5 cellular contexts compared by ENCODE assay signal in genomic region chr3:139640456-139640855, GRCh38.
"Had no signal": no experiment of that assay in that cellular context is flagged by ENCODE, and none has a peak within 500 bp of the region (broad histone marks: within the 10 kb centered on the region; RNA-seq: fewer than 3 reads in every experiment).

No MANE protein-coding gene starts in this region.

- DNase-seq: H9, HCEC 1CT, IMR-90 had no signal

- ATAC-seq: GM23338, K562 had no signal
